In genomic region chr7:130486963-130487324, GRCh38 we compare ENCODE assay signal across 1 cellular context.
TF ChIP-seq lines count a peak whose summit lies in the region.

No MANE protein-coding gene starts in this region.

TF ChIP-seq in IMR-90, 13 proteins besides CTCF, POLR2A, EP300 and RAD21 (continued from another document):
- TF ChIP-seq USF2 (IDR thresholded peaks at IDR 0.05; ENCODE audit: low read depth, low read length) (no peak), FOS (IDR thresholded peaks at IDR 0.05; ENCODE audit: low read depth, low read length) (no peak), NFE2L2 (IDR thresholded peaks at IDR 0.05; ENCODE audit: low read depth, low read length) (no peak)
